8 cellular contexts compared by ENCODE assay signal in genomic region chr1:52403566-52404115, GRCh38. TPM values are rescaled to one million over a fixed set of nuclear protein-coding genes. Genes with fewer than 3 reads are reported as not detected.
DNase-seq lines count a peak whose midpoint lies in the region; ATAC-seq and TF ChIP-seq lines count a peak whose summit lies in the region.

No MANE protein-coding gene starts in this region.

- TF ChIP-seq EP300 in tibial nerve (IDR thresholded peaks at IDR 0.05) = no peak

- peak overlapping the region; percentile 99 for H3K4me3 Mint-ChIP-seq in nephron progenitor cell

- 0 to 1% methylated on average over 14 to 16 of the region's 16 CpGs for WGBS in tibial nerve, 2 donors

- peak overlapping the region; percentile 93 for H3K4me3 ChIP-seq in epithelial cell of proximal tubule (ENCODE audit: low read depth, low read length)
- H3K4me3 ChIP-seq in tibial nerve = peak overlapping the region; percentile 70 to 92 (median 72)

- peaks cover 48% of the 10 kb centered on the region for H3K36me3 Mint-ChIP-seq in nephron progenitor cell (ENCODE audit: low read depth)

- no peaks in the 10 kb centered on the region for H3K27me3 ChIP-seq in tibial nerve

- no peaks in the 10 kb centered on the region for H3K9me3 ChIP-seq in tibial nerve

- H3K27ac Mint-ChIP-seq in nephron progenitor cell = peak overlapping the region; percentile 99

- DNase-seq in AG08395 (ENCODE audit: low spot score) (peak; percentile 71), NCI-H226 (peak; percentile 49), epithelial cell of proximal tubule (ENCODE audit: low read depth) (peak; percentile 33), nephron progenitor cell (peak; percentile 6), tibial nerve (ENCODE audit: low spot score in 2 of 2) (no peak)
- DNase-seq in activated CD4-positive, alpha-beta T cell treated with anti-CD3 and anti-CD28 coated beads for 48 hours = peak; percentile 72

- no peak for TF ChIP-seq POLR2A in tibial nerve (IDR thresholded peaks at IDR 0.05)

- ATAC-seq in GM18519 (IDR thresholded peaks at IDR 0.05; ENCODE audit: low FRiP score, unreplicated experiment) (peak; percentile 28), HG03039 (IDR thresholded peaks at IDR 0.05; ENCODE audit: unreplicated experiment) (peak; percentile 19)

- peaks cover 4 to 32% (median 20%) of the 10 kb centered on the region in 4 donors for H3K4me1 ChIP-seq in tibial nerve

- peak overlapping the region in 2 of 4 donors; percentile 89 to 93 for H3K27ac ChIP-seq in tibial nerve

- no peaks in the 10 kb centered on the region for H3K27me3 Mint-ChIP-seq in nephron progenitor cell (ENCODE audit: low read depth, poor library complexity)

- H3K9me3 Mint-ChIP-seq in nephron progenitor cell = no peaks in the 10 kb centered on the region

- peaks cover 41% of the 10 kb centered on the region for H3K4me1 Mint-ChIP-seq in nephron progenitor cell

- H3K36me3 ChIP-seq in tibial nerve = peaks cover 0 to 30% (median 1%) of the 10 kb centered on the region in 3 donors

- TF ChIP-seq CTCF in epithelial cell of proximal tubule (conservative IDR thresholded peaks at IDR 0.05; ENCODE audit: low read depth, low read length) (no peak), nephron progenitor cell (IDR thresholded peaks at IDR 0.05) (no peak), tibial nerve (IDR thresholded peaks at IDR 0.05) (no peak)

RNA-seq across cellular contexts. Expression of gene ORC1, which starts 0.6 kb away (rescaled TPM):
- 13.0 and 30.1 TPM in 2 replicates for total RNA-seq in epithelial cell of proximal tubule
- under 1 TPM; 0.22 to 0.84 (median 0.35) TPM for total RNA-seq in tibial nerve

RNA-seq across cellular contexts. Expression of gene PRPF38A, which starts 0.8 kb away (rescaled TPM):
- total RNA-seq in epithelial cell of proximal tubule (14.0 and 16.3 TPM in 2 replicates), tibial nerve (10 to 100 TPM; 10.0 to 21.4 (median 14.4) TPM)

RNA-seq across cellular contexts. Expression of gene CC2D1B, which starts 37.6 kb away (rescaled TPM):
- total RNA-seq in epithelial cell of proximal tubule (32.5 and 33.9 TPM in 2 replicates), tibial nerve (10 to 100 TPM; 44.0 to 63.5 (median 57.1) TPM)

Comparison
In these comparisons a context has a peak if more than half of its experiments do, and no peak if none do; other contexts are left out.
1. DNase-seq: peak in AG08395 (single experiment), NCI-H226 (single experiment), activated CD4-positive, alpha-beta T cell treated with anti-CD3 and anti-CD28 coated beads for 48 hours (single experiment), epithelial cell of proximal tubule (single experiment) and nephron progenitor cell (single experiment); none in tibial nerve (0 of 2).